22 cellular contexts compared by ENCODE assay signal in genomic region chr5:83256091-83256775, GRCh38.
DNase-seq lines count a peak whose midpoint lies in the region; ATAC-seq, FAIRE-seq and TF ChIP-seq lines count a peak whose summit lies in the region.
"Had no signal": no experiment of that assay in that cellular context is flagged by ENCODE, and none has a peak within 500 bp of the region (broad histone marks: within the 10 kb centered on the region; RNA-seq: fewer than 3 reads in every experiment).

No MANE protein-coding gene starts in this region.

- WGBS in heart left ventricle, 4 donors = 91 to 95% (median 94%) methylated on average over 2 of the region's 2 CpGs

- TF ChIP-seq CTCF in NB4 (IDR thresholded peaks at IDR 0.05; ENCODE audit: low read depth, low read length) (no peak), cardiac fibroblast (IDR thresholded peaks at IDR 0.05; ENCODE audit: low read depth, low read length) (no peak), heart left ventricle (IDR thresholded peaks at IDR 0.05) (no peak)

- no peak overlapping the region for H3K4me3 ChIP-seq in NB4 (ENCODE audit: low read depth, low read length)
- no peak overlapping the region for H3K4me3 ChIP-seq in cardiac fibroblast (replicated peaks in 1 of 2; ENCODE audit: low read depth in 2 of 2, low read length in 2 of 2)
- H3K4me3 ChIP-seq in heart left ventricle = no peak overlapping the region
- H3K4me3 ChIP-seq: colonic mucosa, psoas muscle, spleen, vagina had no signal

- ATAC-seq in heart left ventricle (no peak), GM21360 (IDR thresholded peaks at IDR 0.05; ENCODE audit: unreplicated experiment) (no peak)
- ATAC-seq: activated CD4-positive, CD25-positive, alpha-beta regulatory T cell treated with anti-CD3 and anti-CD28 coated beads, Interleukin-2, amount 50 U/mL, for 24 hours; HCT116; left lobe of liver; psoas muscle had no signal

- peaks cover 0 to 10% (median 0%) of the 10 kb centered on the region in 12 donors for H3K4me1 ChIP-seq in heart left ventricle
- H3K4me1 ChIP-seq: colonic mucosa, psoas muscle, spleen, vagina had no signal

- no peaks in the 10 kb centered on the region for H3K27me3 ChIP-seq in heart left ventricle
- H3K27me3 ChIP-seq: colonic mucosa, spleen, vagina had no signal

- DNase-seq in EH (ENCODE audit: low read depth) (peak; percentile 3), NB4 (ENCODE audit: low read depth) (peak; percentile 1), cardiac fibroblast (ENCODE audit: low read depth in 2 of 2) (peak; percentile 39 to 51), UCSD-AML1 (lab: John Stamatoyannopoulos, UW; ENCODE audit: unreplicated experiment) (no peak), heart left ventricle (no peak), NCI-H526 (lab: John Stamatoyannopoulos, UW) (no peak)
- DNase-seq: activated T-cell treated with anti-CD3 and anti-CD28 coated beads, Interleukin-2, amount 50 U/mL, for 48 hours; CD4-positive, alpha-beta memory T cell; colonic mucosa; NCI-H1048; NCI-H2081; NCI-H524; psoas muscle; SHP77; spleen had no signal

- FAIRE-seq in islet of Langerhans (lab: Jason Lieb, UNC) = peak; percentile 43
- FAIRE-seq: GM12892 had no signal

- TF ChIP-seq POLR2A in NB4 (IDR thresholded peaks at IDR 0.05; ENCODE audit: extremely low read depth, insufficient read length) (no peak), heart left ventricle (IDR thresholded peaks at IDR 0.05) (no peak)

- H3K9me3 ChIP-seq in heart left ventricle = no peaks in the 10 kb centered on the region
- H3K9me3 ChIP-seq: colonic mucosa, psoas muscle, spleen, vagina had no signal

- intact Hi-C loops in heart left ventricle (cut with DNase I) = no loop called here

- no peak overlapping the region for H3K27ac ChIP-seq in heart left ventricle
- H3K27ac ChIP-seq: colonic mucosa, psoas muscle, spleen, vagina had no signal

- no peaks in the 10 kb centered on the region for H3K36me3 ChIP-seq in heart left ventricle
- H3K36me3 ChIP-seq: colonic mucosa, spleen, vagina had no signal

Comparison
In these comparisons a context has a peak if more than half of its experiments do, and no peak if none do; other contexts are left out.
1. DNase-seq: peak in EH (single experiment), NB4 (single experiment) and cardiac fibroblast (2 of 2); none in UCSD-AML1 (single experiment), heart left ventricle (0 of 5) and NCI-H526 (0 of 2).